ENCODE assay signal across 16 cellular contexts in genomic region chr16:84183911-84184310, GRCh38. TPM values are rescaled to one million over a fixed set of nuclear protein-coding genes. Genes with fewer than 3 reads are reported as not detected.
A peak's percentile ranks its signal among the peaks of the same experiment; 100 is the strongest.
DNase-seq lines count a peak whose midpoint lies in the region; ATAC-seq, FAIRE-seq and TF ChIP-seq lines count a peak whose summit lies in the region.
"Had no signal": no experiment of that assay in that cellular context is flagged by ENCODE, and none has a peak within 500 bp of the region (broad histone marks: within the 10 kb centered on the region; RNA-seq: fewer than 3 reads in every experiment).

No MANE protein-coding gene starts in this region.

- H3K27me3 ChIP-seq in right cardiac atrium (ENCODE audit: control insufficient read depth, insufficient read depth), result no peaks in the 10 kb centered on the region
- H3K27me3 ChIP-seq in bronchial epithelial cell (ENCODE audit: control insufficient read depth, insufficient read depth, low read length), result no peaks in the 10 kb centered on the region
- no peaks in the 10 kb centered on the region for H3K27me3 ChIP-seq in lung (ENCODE audit: control insufficient read depth, insufficient read depth)
- H3K27me3 ChIP-seq: left lung had no signal

- ATAC-seq in right cardiac atrium (no peak), left ventricle myocardium superior (no peak), lung (ENCODE audit: insufficient read depth, low FRiP score) (no peak), GM18858 (IDR thresholded peaks at IDR 0.05; ENCODE audit: unreplicated experiment) (no peak), HG02588 (IDR thresholded peaks at IDR 0.05; ENCODE audit: unreplicated experiment) (no peak)
- ATAC-seq: left lung had no signal

- WGBS in right cardiac atrium, result 75% methylated on average over 9 of the region's 9 CpGs
- WGBS in lung, 2 donors, result 80 to 89% methylated on average over 9 of the region's 9 CpGs
- WGBS in lower leg skin, 2 donors, result 81 to 84% methylated on average over 8 to 9 of the region's 9 CpGs

- no peak for FAIRE-seq in bronchial epithelial cell (lab: Jason Lieb, UNC)
- FAIRE-seq: colon had no signal

- H3K27ac ChIP-seq in right cardiac atrium (ENCODE audit: low read length) (peak overlapping the region; percentile 87), lung (ENCODE audit: low read depth in 1 of 2, low read length in 1 of 2) (peak overlapping the region; percentile 12 to 27)

- TF ChIP-seq POLR2A in lower leg skin (IDR thresholded peaks at IDR 0.05), result no peak

- DNase-seq in right cardiac atrium (peak in 1 of 3 donors; percentile 51), left ventricle myocardium superior (no peak), bronchial epithelial cell (ENCODE audit: low read depth) (no peak), lung (ENCODE audit: low spot score) (no peak), lower leg skin (ENCODE audit: low spot score in 2 of 2) (no peak)
- DNase-seq in activated naive CD4-positive, alpha-beta T cell (lab: John Stamatoyannopoulos, UW), result no peak
- DNase-seq: activated CD4-positive, alpha-beta T cell treated with anti-CD3 and anti-CD28 coated beads, Interleukin-2, amount 50 U/mL, for 1 hour; CD4-positive, CD25-positive, alpha-beta regulatory T cell; stimulated activated CD8-positive, alpha-beta memory T cell treated with anti-CD3 and anti-CD28 coated beads, Interleukin-4, amount 100 ng/mL, for 48 hours had no signal

- H3K36me3 ChIP-seq in bronchial epithelial cell (ENCODE audit: control insufficient read depth, insufficient read depth, low read length) (peaks cover 23% of the 10 kb centered on the region), lung (ENCODE audit: control insufficient read depth in 2 of 2, insufficient read depth in 2 of 2, low read length in 2 of 2) (peaks cover 2 to 46% of the 10 kb centered on the region in 2 donors)

- H3K4me3 ChIP-seq in right cardiac atrium (ENCODE audit: low read length), result no peak overlapping the region
- no peak overlapping the region for H3K4me3 ChIP-seq in bronchial epithelial cell (ENCODE audit: low read depth, low read length)
- no peak overlapping the region for H3K4me3 ChIP-seq in lung
- no peak overlapping the region for H3K4me3 ChIP-seq in lower leg skin (ENCODE audit: low read depth, poor library complexity, severe bottlenecking)
- H3K4me3 ChIP-seq: left lung had no signal

- TF ChIP-seq CTCF in bronchial epithelial cell (IDR thresholded peaks at IDR 0.05; ENCODE audit: insufficient read depth, low read length, severe bottlenecking) (peak; percentile 31), lung (IDR thresholded peaks at IDR 0.05; ENCODE audit: control extremely low read depth, extremely low read depth) (no peak), lower leg skin (IDR thresholded peaks at IDR 0.05) (no peak)

- intact Hi-C loops in right cardiac atrium (cut with DNase I) (loop anchor here in 1 of 4 donors (5.0 kb wide), 1 partner anchor 217 kb away; the partner anchor contains the start of gene NECAB2), left ventricle myocardium superior (cut with micrococcal nuclease) (no loop called here), lower leg skin (cut with DNase I; ENCODE audit: low total_unique reads) (loop anchor here (10.0 kb wide), 1 partner anchor 359 kb away; no protein-coding TSS in a partner anchor)

- H3K4me1 ChIP-seq in right cardiac atrium (ENCODE audit: control insufficient read depth, insufficient read depth, low read length), result peaks cover 2% of the 10 kb centered on the region
- H3K4me1 ChIP-seq in lung (ENCODE audit: control insufficient read depth in 2 of 2, insufficient read depth in 2 of 2, low read length in 2 of 2), result peaks cover 0 to 7% of the 10 kb centered on the region in 2 donors

- no peaks in the 10 kb centered on the region for H3K9me3 ChIP-seq in right cardiac atrium (ENCODE audit: control insufficient read depth, low read length)
- no peaks in the 10 kb centered on the region for H3K9me3 ChIP-seq in lung (ENCODE audit: control insufficient read depth in 2 of 2, insufficient read depth in 1 of 2, low read length in 1 of 2)
- H3K9me3 ChIP-seq: left lung had no signal

RNA-seq across cellular contexts. Expression of gene TAF1C, which starts 2.9 kb away (rescaled TPM):
- 10 to 100 TPM; 26.0 to 31.1 (median 28.4) TPM for total RNA-seq in right cardiac atrium
- polyA plus RNA-seq in right cardiac atrium, result 36.2 TPM
- 31.0 TPM for total RNA-seq in left ventricle myocardium superior
- 7.3 and 7.9 TPM in 2 replicates for total RNA-seq in bronchial epithelial cell
- 10 to 100 TPM; 42.3 to 53.1 TPM for total RNA-seq in lung
- 10 to 100 TPM; 36.1 to 44.2 TPM for polyA plus RNA-seq in lung
- 10 to 100 TPM; 35.8 to 41.8 (median 36.5) TPM for total RNA-seq in lower leg skin

RNA-seq across cellular contexts. Expression of gene ADAD2, which starts 7.0 kb away (rescaled TPM):
- under 1 TPM in 3 of 4 donors, not detected in 1; 0.38 to 0.62 (median 0.60) TPM for total RNA-seq in right cardiac atrium
- polyA plus RNA-seq in right cardiac atrium, result 2.9 TPM
- not detected for total RNA-seq in left ventricle myocardium superior
- total RNA-seq in bronchial epithelial cell, result not detected in 2 replicates
- under 1 TPM; 0.71 to 0.83 TPM for total RNA-seq in lung
- polyA plus RNA-seq in lung, result under 1 TPM; 0.06 to 0.14 TPM
- total RNA-seq in lower leg skin, result 1 to 10 TPM in 1 of 4 donors, under 1 TPM in 1, not detected in 2; 0.96 to 1.2 TPM
- total RNA-seq: CD4-positive, CD25-positive, alpha-beta regulatory T cell; MCF 10A; T-helper 1 cell treated with Interleukin-12 subunit alpha and Interleukin-12 subunit beta and Interleukin-4 antibody, amounts not matched to agents 30 ng/mL and 1 ng/mL, for 36 hours had no signal

RNA-seq across cellular contexts. Expression of gene DNAAF1, which starts 38.8 kb away (rescaled TPM):
- total RNA-seq in right cardiac atrium (under 1 TPM in 2 of 4 donors, not detected in 2; 0.14 to 0.28 TPM), left ventricle myocardium superior (not detected), bronchial epithelial cell (not detected in 2 replicates), lung (10 to 100 TPM; 12.5 to 38.5 TPM), lower leg skin (1 to 10 TPM in 1 of 4 donors, under 1 TPM in 1, not detected in 2; 0.71 to 1.0 TPM)
- polyA plus RNA-seq in right cardiac atrium (0.68 TPM), lung (10 to 100 TPM; 11.5 to 12.3 TPM)
- total RNA-seq: glomerular endothelial cell; MCF 10A; T-helper 1 cell treated with Interleukin-12 subunit alpha and Interleukin-12 subunit beta and Interleukin-4 antibody, amounts not matched to agents 30 ng/mL and 1 ng/mL, for 36 hours had no signal

RNA-seq across cellular contexts. Expression of gene HSDL1, which starts 38.9 kb away (rescaled TPM):
- total RNA-seq in right cardiac atrium (10 to 100 TPM; 19.8 to 34.8 (median 26.5) TPM), left ventricle myocardium superior (23.2 TPM), bronchial epithelial cell (25.9 and 36.3 TPM in 2 replicates), lung (10 to 100 TPM; 17.4 to 41.3 TPM), lower leg skin (10 to 100 TPM in 3 of 4 donors, 1 to 10 TPM in 1; 8.0 to 14.2 (median 12.0) TPM)
- polyA plus RNA-seq in right cardiac atrium (15.0 TPM), lung (10 to 100 TPM; 12.6 to 16.0 TPM)

RNA-seq across cellular contexts. Expression of gene KCNG4, which starts 55.9 kb away (rescaled TPM):
- total RNA-seq in right cardiac atrium, result not detected
- not detected for polyA plus RNA-seq in right cardiac atrium
- not detected for total RNA-seq in left ventricle myocardium superior
- total RNA-seq in bronchial epithelial cell, result not detected in 2 replicates
- total RNA-seq in lung, result not detected
- not detected for polyA plus RNA-seq in lung
- total RNA-seq in lower leg skin, result not detected
- total RNA-seq: CD4-positive, CD25-positive, alpha-beta regulatory T cell; glomerular endothelial cell; left lung; MCF 10A; T-helper 1 cell treated with Interleukin-12 subunit alpha and Interleukin-12 subunit beta and Interleukin-4 antibody, amounts not matched to agents 30 ng/mL and 1 ng/mL, for 36 hours had no signal
- polyA plus RNA-seq: CD4-positive, CD25-positive, alpha-beta regulatory T cell had no signal

Comparison
In these comparisons a context has a peak if more than half of its experiments do, and no peak if none do; other contexts are left out.
1. RNA of gene DNAAF1, which starts 38.8 kb away (total RNA-seq): 12.5 to 38.5 TPM in lung; 0.71 to 1.0 TPM in lower leg skin, 0.14 to 0.28 TPM in right cardiac atrium, not detected in left ventricle myocardium superior (single experiment) and not detected in bronchial epithelial cell; every median in the first group is over 4 times any median in the second.